In the genomic region with DNA sequence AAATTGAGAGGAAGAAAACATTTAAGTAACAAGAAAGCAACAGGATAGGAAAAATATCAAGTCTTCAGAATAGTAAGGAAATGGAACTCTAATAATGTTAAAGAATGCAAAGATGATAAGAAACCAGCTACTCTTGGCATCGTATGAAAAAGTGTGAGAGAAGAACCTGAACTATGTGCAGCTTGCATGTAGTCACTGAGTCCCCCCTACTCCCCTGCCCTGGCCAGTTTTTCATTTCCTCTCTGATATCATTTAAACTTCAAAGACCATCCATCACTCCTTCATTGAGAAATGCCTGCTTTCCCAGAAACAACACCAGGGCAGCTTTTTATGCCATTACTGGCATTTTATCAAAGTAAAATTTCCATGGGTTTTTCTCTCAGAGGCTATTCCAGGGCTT, we compare ENCODE assay signal across 9 cellular contexts. TPM values are rescaled to one million over a fixed set of nuclear protein-coding genes. Genes with fewer than 3 reads are reported as not detected.
DNase-seq lines count a peak whose midpoint lies in the region; ATAC-seq and TF ChIP-seq lines count a peak whose summit lies in the region.
"Had no signal": no experiment of that assay in that cellular context is flagged by ENCODE, and none has a peak within 500 bp of the region (broad histone marks: within the 10 kb centered on the region; RNA-seq: fewer than 3 reads in every experiment).

No MANE protein-coding gene starts in this region.

- DNase-seq in Caki2 (ENCODE audit: low read depth), result peak; percentile 18
- DNase-seq in NCI-H226, result peak; percentile 93
- DNase-seq in cardiac fibroblast (ENCODE audit: low read depth in 2 of 2), result peak; percentile 28 to 88
- no peak for DNase-seq in psoas muscle
- DNase-seq in CD4-positive, alpha-beta T cell, result no peak
- no peak for DNase-seq in activated T-cell treated with anti-CD3 and anti-CD28 coated beads, Interleukin-2, amount 50 U/mL, for 48 hours
- no peak for DNase-seq in COLO829 (ENCODE audit: low spot score)
- no peak for DNase-seq in C1 segment of cervical spinal cord (lab: John Stamatoyannopoulos, UW)

- no peaks in the 10 kb centered on the region for H3K9me3 ChIP-seq in psoas muscle
- H3K9me3 ChIP-seq in CD4-positive, alpha-beta T cell (ENCODE audit: control insufficient read depth, low read length), result no peaks in the 10 kb centered on the region

- POLR2A ChIA-PET in CD4-positive, alpha-beta T cell (lab: Charles Lee), result no interaction called here

- H3K36me3 ChIP-seq in psoas muscle (ENCODE audit: insufficient read depth in 1 of 2, low read depth in 1 of 2), result no peaks in the 10 kb centered on the region

- no peak overlapping the region for H3K4me3 Mint-ChIP-seq in CD4-positive, alpha-beta T cell
- H3K4me3 Mint-ChIP-seq: neural crest cell had no signal

- H3K27me3 Mint-ChIP-seq in CD4-positive, alpha-beta T cell, result no peaks in the 10 kb centered on the region

- H3K36me3 Mint-ChIP-seq in CD4-positive, alpha-beta T cell (ENCODE audit: low read depth), result no peaks in the 10 kb centered on the region

- TF ChIP-seq CTCF in cardiac fibroblast (IDR thresholded peaks at IDR 0.05; ENCODE audit: low read depth, low read length) (no peak), psoas muscle (IDR thresholded peaks at IDR 0.05) (no peak)
- TF ChIP-seq CTCF in CD4-positive, alpha-beta T cell (IDR thresholded peaks at IDR 0.05), result no peak

- H3K4me1 Mint-ChIP-seq in CD4-positive, alpha-beta T cell (ENCODE audit: low read depth), result peaks cover 12% of the 10 kb centered on the region

- intact Hi-C loops in psoas muscle (cut with DNase I), result no loop called here
- intact Hi-C loops in CD4-positive, alpha-beta T cell (cut with DNase I, micrococcal nuclease), result no loop called here

- no peaks in the 10 kb centered on the region for H3K9me3 Mint-ChIP-seq in CD4-positive, alpha-beta T cell
- H3K9me3 Mint-ChIP-seq: neural crest cell had no signal

- H3K4me1 ChIP-seq in psoas muscle, result peaks cover 10% of the 10 kb centered on the region

- no peaks in the 10 kb centered on the region for H3K27me3 ChIP-seq in psoas muscle (ENCODE audit: insufficient read depth in 3 of 3, low read length in 2 of 3)
- H3K27me3 ChIP-seq in CD4-positive, alpha-beta T cell (ENCODE audit: control insufficient read depth, insufficient read depth, low read length), result no peaks in the 10 kb centered on the region

- no peak for ATAC-seq in psoas muscle
- ATAC-seq in CD4-positive, alpha-beta T cell (ENCODE audit: poor library complexity), result no peak

- CTCF ChIA-PET in CD4-positive, alpha-beta T cell (lab: Charles Lee), result no interaction called here

- H3K4me3 ChIP-seq in cardiac fibroblast (replicated peaks in 1 of 2; ENCODE audit: low read depth in 2 of 2, low read length in 2 of 2), result no peak overlapping the region
- H3K4me3 ChIP-seq in psoas muscle, result peak overlapping the region; percentile 40

- in situ Hi-C loops in Caki2 (cut with HindIII; ENCODE audit: low pct_unique_long_range_greater_than_20kb, low sequenced_read_pairs), result no loop called here

- WGBS in psoas muscle, 3 donors, result 20 to 34% (median 21%) methylated on average over 1 of the region's 1 CpG

- H3K27ac Mint-ChIP-seq in CD4-positive, alpha-beta T cell, result no peak overlapping the region

- peak overlapping the region; percentile 58 for H3K27ac ChIP-seq in psoas muscle
- no peak overlapping the region for H3K27ac ChIP-seq in CD4-positive, alpha-beta T cell (ENCODE audit: low read depth, low read length)

RNA-seq across cellular contexts. Expression of a gene that starts 28.1 kb away (rescaled TPM):
- 15.7 and 28.3 TPM in 2 replicates for total RNA-seq in Caki2 (2014; rRNA removed; shearing (Covaris generic); ENCODE audit: low replicate concordance)
- 10 to 100 TPM in 3 of 4 donors, 1 to 10 TPM in 1; 8.3 to 16.8 (median 10.2) TPM for total RNA-seq in psoas muscle
- 1 to 10 TPM; 1.5 to 9.5 (median 5.8) TPM for polyA plus RNA-seq in psoas muscle
- 10 to 100 TPM; 50.7 to 53.8 TPM for total RNA-seq in CD4-positive, alpha-beta T cell

Comparison
In these comparisons a context has a peak if more than half of its experiments do, and no peak if none do; other contexts are left out.
1. DNase-seq: peak in Caki2 (single experiment), NCI-H226 (single experiment) and cardiac fibroblast (2 of 2); none in psoas muscle (0 of 2), CD4-positive, alpha-beta T cell (0 of 10), activated T-cell treated with anti-CD3 and anti-CD28 coated beads, Interleukin-2, amount 50 U/mL, for 48 hours (0 of 2), COLO829 (single experiment) and C1 segment of cervical spinal cord (0 of 14).